ENCODE assay signal across 1 cellular context in genomic region chr2:197846120-197846519, GRCh38.
TF ChIP-seq lines count a peak whose summit lies in the region.

No MANE protein-coding gene starts in this region.

TF ChIP-seq in SK-N-SH, 30 proteins besides CTCF, POLR2A, EP300 and RAD21:
- TF ChIP-seq NFIC (IDR thresholded peaks at IDR 0.05; ENCODE audit: borderline replicate concordance), result 0 out of 2 replicates have a peak, but pooled peaks have one; percentile 37
- TF ChIP-seq, protein P1, sequence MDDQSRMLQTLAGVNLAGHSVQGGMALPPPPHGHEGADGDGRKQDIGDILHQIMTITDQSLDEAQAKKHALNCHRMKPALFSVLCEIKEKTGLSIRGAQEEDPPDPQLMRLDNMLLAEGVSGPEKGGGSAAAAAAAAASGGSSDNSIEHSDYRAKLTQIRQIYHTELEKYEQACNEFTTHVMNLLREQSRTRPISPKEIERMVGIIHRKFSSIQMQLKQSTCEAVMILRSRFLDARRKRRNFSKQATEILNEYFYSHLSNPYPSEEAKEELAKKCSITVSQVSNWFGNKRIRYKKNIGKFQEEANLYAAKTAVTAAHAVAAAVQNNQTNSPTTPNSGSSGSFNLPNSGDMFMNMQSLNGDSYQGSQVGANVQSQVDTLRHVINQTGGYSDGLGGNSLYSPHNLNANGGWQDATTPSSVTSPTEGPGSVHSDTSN (IDR thresholded peaks at IDR 0.05), result peak; percentile 40; the same call in 1 of the 2 replicates
- TF ChIP-seq USF2 (IDR thresholded peaks at IDR 0.05; ENCODE audit: borderline replicate concordance, low read depth, low read length), result no peak
- TF ChIP-seq TAF1 (IDR thresholded peaks at IDR 0.05; ENCODE audit: borderline replicate concordance, low read depth, low read length), result no peak
- TF ChIP-seq FOXM1 (IDR thresholded peaks at IDR 0.05; ENCODE audit: low read depth), result no peak
- TF ChIP-seq, protein P2, sequence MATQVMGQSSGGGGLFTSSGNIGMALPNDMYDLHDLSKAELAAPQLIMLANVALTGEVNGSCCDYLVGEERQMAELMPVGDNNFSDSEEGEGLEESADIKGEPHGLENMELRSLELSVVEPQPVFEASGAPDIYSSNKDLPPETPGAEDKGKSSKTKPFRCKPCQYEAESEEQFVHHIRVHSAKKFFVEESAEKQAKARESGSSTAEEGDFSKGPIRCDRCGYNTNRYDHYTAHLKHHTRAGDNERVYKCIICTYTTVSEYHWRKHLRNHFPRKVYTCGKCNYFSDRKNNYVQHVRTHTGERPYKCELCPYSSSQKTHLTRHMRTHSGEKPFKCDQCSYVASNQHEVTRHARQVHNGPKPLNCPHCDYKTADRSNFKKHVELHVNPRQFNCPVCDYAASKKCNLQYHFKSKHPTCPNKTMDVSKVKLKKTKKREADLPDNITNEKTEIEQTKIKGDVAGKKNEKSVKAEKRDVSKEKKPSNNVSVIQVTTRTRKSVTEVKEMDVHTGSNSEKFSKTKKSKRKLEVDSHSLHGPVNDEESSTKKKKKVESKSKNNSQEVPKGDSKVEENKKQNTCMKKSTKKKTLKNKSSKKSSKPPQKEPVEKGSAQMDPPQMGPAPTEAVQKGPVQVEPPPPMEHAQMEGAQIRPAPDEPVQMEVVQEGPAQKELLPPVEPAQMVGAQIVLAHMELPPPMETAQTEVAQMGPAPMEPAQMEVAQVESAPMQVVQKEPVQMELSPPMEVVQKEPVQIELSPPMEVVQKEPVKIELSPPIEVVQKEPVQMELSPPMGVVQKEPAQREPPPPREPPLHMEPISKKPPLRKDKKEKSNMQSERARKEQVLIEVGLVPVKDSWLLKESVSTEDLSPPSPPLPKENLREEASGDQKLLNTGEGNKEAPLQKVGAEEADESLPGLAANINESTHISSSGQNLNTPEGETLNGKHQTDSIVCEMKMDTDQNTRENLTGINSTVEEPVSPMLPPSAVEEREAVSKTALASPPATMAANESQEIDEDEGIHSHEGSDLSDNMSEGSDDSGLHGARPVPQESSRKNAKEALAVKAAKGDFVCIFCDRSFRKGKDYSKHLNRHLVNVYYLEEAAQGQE (IDR thresholded peaks at IDR 0.05; ENCODE audit: low read depth, low read length), result no peak
- no peak for TF ChIP-seq POLR2AphosphoS5 (IDR thresholded peaks at IDR 0.05; ENCODE audit: low read depth, low read length)
- TF ChIP-seq RFX5 (IDR thresholded peaks at IDR 0.05; ENCODE audit: low read length), result no peak
- TF ChIP-seq YY1 (IDR thresholded peaks at IDR 0.05; ENCODE audit: low read depth), result no peak
- no peak for TF ChIP-seq GABPA (IDR thresholded peaks at IDR 0.05; ENCODE audit: low read depth)
- no peak for TF ChIP-seq EZH2phosphoT487 (IDR thresholded peaks at IDR 0.05; ENCODE audit: borderline replicate concordance, low read depth)
- no peak for TF ChIP-seq ELF1 (IDR thresholded peaks at IDR 0.05)
- TF ChIP-seq RXRA (IDR thresholded peaks at IDR 0.05; ENCODE audit: borderline replicate concordance, low read depth), result no peak
- TF ChIP-seq, protein P3, sequence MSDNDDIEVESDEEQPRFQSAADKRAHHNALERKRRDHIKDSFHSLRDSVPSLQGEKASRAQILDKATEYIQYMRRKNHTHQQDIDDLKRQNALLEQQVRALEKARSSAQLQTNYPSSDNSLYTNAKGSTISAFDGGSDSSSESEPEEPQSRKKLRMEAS (IDR thresholded peaks at IDR 0.05; ENCODE audit: low read depth), result no peak
- TF ChIP-seq, protein P4, sequence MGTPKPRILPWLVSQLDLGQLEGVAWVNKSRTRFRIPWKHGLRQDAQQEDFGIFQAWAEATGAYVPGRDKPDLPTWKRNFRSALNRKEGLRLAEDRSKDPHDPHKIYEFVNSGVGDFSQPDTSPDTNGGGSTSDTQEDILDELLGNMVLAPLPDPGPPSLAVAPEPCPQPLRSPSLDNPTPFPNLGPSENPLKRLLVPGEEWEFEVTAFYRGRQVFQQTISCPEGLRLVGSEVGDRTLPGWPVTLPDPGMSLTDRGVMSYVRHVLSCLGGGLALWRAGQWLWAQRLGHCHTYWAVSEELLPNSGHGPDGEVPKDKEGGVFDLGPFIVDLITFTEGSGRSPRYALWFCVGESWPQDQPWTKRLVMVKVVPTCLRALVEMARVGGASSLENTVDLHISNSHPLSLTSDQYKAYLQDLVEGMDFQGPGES (IDR thresholded peaks at IDR 0.05; ENCODE audit: low read depth, low read length), result no peak
- TF ChIP-seq GATA2 (CRISPR knock-in tag; IDR thresholded peaks at IDR 0.05), result no peak
- TF ChIP-seq, protein P5, sequence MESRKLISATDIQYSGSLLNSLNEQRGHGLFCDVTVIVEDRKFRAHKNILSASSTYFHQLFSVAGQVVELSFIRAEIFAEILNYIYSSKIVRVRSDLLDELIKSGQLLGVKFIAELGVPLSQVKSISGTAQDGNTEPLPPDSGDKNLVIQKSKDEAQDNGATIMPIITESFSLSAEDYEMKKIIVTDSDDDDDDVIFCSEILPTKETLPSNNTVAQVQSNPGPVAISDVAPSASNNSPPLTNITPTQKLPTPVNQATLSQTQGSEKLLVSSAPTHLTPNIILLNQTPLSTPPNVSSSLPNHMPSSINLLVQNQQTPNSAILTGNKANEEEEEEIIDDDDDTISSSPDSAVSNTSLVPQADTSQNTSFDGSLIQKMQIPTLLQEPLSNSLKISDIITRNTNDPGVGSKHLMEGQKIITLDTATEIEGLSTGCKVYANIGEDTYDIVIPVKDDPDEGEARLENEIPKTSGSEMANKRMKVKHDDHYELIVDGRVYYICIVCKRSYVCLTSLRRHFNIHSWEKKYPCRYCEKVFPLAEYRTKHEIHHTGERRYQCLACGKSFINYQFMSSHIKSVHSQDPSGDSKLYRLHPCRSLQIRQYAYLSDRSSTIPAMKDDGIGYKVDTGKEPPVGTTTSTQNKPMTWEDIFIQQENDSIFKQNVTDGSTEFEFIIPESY (IDR thresholded peaks at IDR 0.05; ENCODE audit: borderline replicate concordance, low read depth), result no peak
- TF ChIP-seq, protein P6, sequence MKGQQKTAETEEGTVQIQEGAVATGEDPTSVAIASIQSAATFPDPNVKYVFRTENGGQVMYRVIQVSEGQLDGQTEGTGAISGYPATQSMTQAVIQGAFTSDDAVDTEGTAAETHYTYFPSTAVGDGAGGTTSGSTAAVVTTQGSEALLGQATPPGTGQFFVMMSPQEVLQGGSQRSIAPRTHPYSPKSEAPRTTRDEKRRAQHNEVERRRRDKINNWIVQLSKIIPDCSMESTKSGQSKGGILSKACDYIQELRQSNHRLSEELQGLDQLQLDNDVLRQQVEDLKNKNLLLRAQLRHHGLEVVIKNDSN (IDR thresholded peaks at IDR 0.05; ENCODE audit: borderline replicate concordance, low read depth), result no peak
- TF ChIP-seq MEF2A (IDR thresholded peaks at IDR 0.05; ENCODE audit: borderline replicate concordance, low read depth), result no peak
- TF ChIP-seq RCOR1 (IDR thresholded peaks at IDR 0.05; ENCODE audit: low read length), result 0 out of 2 replicates have a peak, but pooled peaks have one; percentile 23
- no peak for TF ChIP-seq MXI1 (IDR thresholded peaks at IDR 0.05; ENCODE audit: low read depth, low read length)
- TF ChIP-seq SIN3A (IDR thresholded peaks at IDR 0.05; ENCODE audit: borderline replicate concordance, low read depth, low read length), result no peak
- TF ChIP-seq SMC3 (IDR thresholded peaks at IDR 0.05; ENCODE audit: low read depth, low read length), result no peak
- no peak for TF ChIP-seq NRF1 (IDR thresholded peaks at IDR 0.05; ENCODE audit: low read depth, low read length)
- TF ChIP-seq FOXJ3 (CRISPR knock-in tag; IDR thresholded peaks at IDR 0.05), result no peak
- no peak for TF ChIP-seq CHD2 (IDR thresholded peaks at IDR 0.05; ENCODE audit: low read length, partially characterized antibody)
- peak; percentile 54 for TF ChIP-seq TCF12 (IDR thresholded peaks at IDR 0.05)
- TF ChIP-seq JUND (IDR thresholded peaks at IDR 0.05), result no peak
- no peak for TF ChIP-seq TEAD4 (IDR thresholded peaks at IDR 0.05; ENCODE audit: borderline replicate concordance, insufficient read depth)
- peak; percentile 34; the same call in 1 of the 2 replicates for TF ChIP-seq FOSL2 (IDR thresholded peaks at IDR 0.05; ENCODE audit: borderline replicate concordance, low read depth)
